11 cellular contexts compared by ENCODE assay signal in the genomic region with DNA sequence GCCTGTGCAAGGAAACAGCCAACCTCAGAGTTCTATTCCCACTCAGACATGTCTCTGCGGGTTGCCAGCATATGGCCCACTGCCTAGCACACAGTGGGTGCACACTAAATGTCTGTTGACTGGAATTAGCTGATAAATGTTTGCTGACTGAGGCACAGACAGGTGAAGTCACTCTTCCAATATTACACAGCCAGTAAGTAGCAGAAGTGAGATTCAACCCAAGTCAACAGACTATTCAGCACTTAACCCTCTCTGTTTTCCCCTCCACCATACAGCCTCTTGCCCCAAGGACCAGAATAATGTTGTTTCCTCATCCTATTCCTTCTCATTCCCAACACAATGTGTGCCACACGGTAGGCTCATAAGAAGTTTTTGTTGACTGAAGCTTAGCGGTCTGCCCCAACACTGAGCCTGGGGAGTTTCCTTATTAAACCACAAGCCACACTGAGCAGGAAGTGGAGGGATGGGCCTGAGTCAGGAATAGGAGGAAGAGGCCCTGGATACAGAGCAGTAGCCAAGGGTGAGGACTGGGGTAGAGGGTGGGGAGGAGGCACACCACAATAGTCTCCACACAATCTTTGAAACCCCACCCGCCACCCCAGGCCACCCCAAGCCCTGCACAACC. TPM values are rescaled to one million over a fixed set of nuclear protein-coding genes. Genes with fewer than 3 reads are reported as not detected.
A peak's percentile ranks its signal among the peaks of the same experiment; 100 is the strongest.
DNase-seq lines count a peak whose midpoint lies in the region; ATAC-seq, FAIRE-seq and TF ChIP-seq lines count a peak whose summit lies in the region.
"Had no signal": no experiment of that assay in that cellular context is flagged by ENCODE, and none has a peak within 500 bp of the region (broad histone marks: within the 10 kb centered on the region; RNA-seq: fewer than 3 reads in every experiment).

No MANE protein-coding gene starts in this region.

- no peaks in the 10 kb centered on the region for H3K27me3 ChIP-seq in K562 (ENCODE audit: control insufficient read depth in 2 of 2, insufficient read depth in 2 of 2, low read length in 2 of 2)
- H3K27me3 ChIP-seq in GM23248 (replicated peaks; ENCODE audit: insufficient read depth) = peaks cover 3% of the 10 kb centered on the region; the same call in 1 of the 2 replicates
- H3K27me3 ChIP-seq: body of pancreas, SJSA1 had no signal

- peak; percentile 83 for DNase-seq in activated CD4-positive, alpha-beta T cell treated with anti-CD3 and anti-CD28 coated beads, Interleukin-2, amount 10 ng/mL, durations not matched to agents 24 days and 14 days
- DNase-seq in activated CD4-positive, alpha-beta T cell treated with anti-CD3 and anti-CD28 coated beads for 1 hour = no peak
- DNase-seq in NCI-H226 (peak; percentile 49), K562 (ENCODE audit: extremely low read depth in 1 of 4, low spot score in 3 of 4) (no peak), renal cortical epithelial cell (ENCODE audit: low read depth) (peak; percentile 73), OCI-M2 (lab: John Stamatoyannopoulos, UW; ENCODE audit: unreplicated experiment) (no peak), GM23248 (no peak), progenitor cell of endocrine pancreas (ENCODE audit: low spot score, unreplicated experiment) (no peak)

- H3K9me2 ChIP-seq in GM23248 (ENCODE audit: insufficient read depth) = no peaks in the 10 kb centered on the region

- H3K9me3 ChIP-seq in K562 (replicated peaks; ENCODE audit: control insufficient read depth, insufficient read depth, low read depth, low read length) = no peaks in the 10 kb centered on the region
- no peaks in the 10 kb centered on the region for H3K9me3 ChIP-seq in GM23248 (ENCODE audit: low read depth)
- H3K9me3 ChIP-seq: body of pancreas, SJSA1 had no signal

- no peaks in the 10 kb centered on the region for H3F3A ChIP-seq in GM23248 (ENCODE audit: insufficient read depth)

- POLR2A ChIA-PET in K562 (lab: Yijun Ruan, JAX) = interaction anchor here (0.7 to 1.6 kb wide), 3 partner anchors 8 to 16 kb away, joined by 4 to 5 read pairs (median 4); no protein-coding TSS in a partner anchor

- H3K27ac ChIP-seq in K562 (ENCODE audit: extremely low read depth, low read depth, low read length) (no peak overlapping the region), GM23248 (no peak overlapping the region)
- H3K27ac ChIP-seq: body of pancreas, SJSA1 had no signal

- peak overlapping the region; percentile 72 for H2AFZ ChIP-seq in K562 (ENCODE audit: low read depth, low read length)
- no peak overlapping the region for H2AFZ ChIP-seq in GM23248

- no TSS peak for BruUV-seq in K562 (replicated peaks; lab: Mats Ljungman, UMichigan)

- FAIRE-seq in K562 (lab: Jason Lieb, UNC) = peak; percentile 32

- peak; percentile 62 for ATAC-seq in K562
- ATAC-seq: body of pancreas had no signal

- H3K79me2 ChIP-seq in K562 (ENCODE audit: control insufficient read depth, insufficient read depth, low read length) (no peaks in the 10 kb centered on the region), GM23248 (ENCODE audit: insufficient read depth) (no peaks in the 10 kb centered on the region)

- H3K4me2 ChIP-seq in K562 (ENCODE audit: insufficient read depth, low read length) (no peak overlapping the region), GM23248 (ENCODE audit: unreplicated experiment) (no peak overlapping the region)

- intact Hi-C loops in activated CD4-positive, alpha-beta T cell treated with anti-CD3 and anti-CD28 coated beads, Interleukin-2, amount 10 ng/mL, durations not matched to agents 24 days and 14 days (cut with micrococcal nuclease) = loop anchor here (1.0 kb wide), 3 partner anchors 16 to 32 kb away; partner anchors contain the start of gene IL10RA
- intact Hi-C loops in K562 (cut with micrococcal nuclease) = no loop called here

- H3K27me3 Mint-ChIP-seq in activated CD4-positive, alpha-beta T cell treated with anti-CD3 and anti-CD28 coated beads, Interleukin-2, amount 10 ng/mL, durations not matched to agents 24 days and 14 days = no peaks in the 10 kb centered on the region
- peaks cover 9% of the 10 kb centered on the region for H3K27me3 Mint-ChIP-seq in progenitor cell of endocrine pancreas

- H3K36me3 ChIP-seq in K562 (ENCODE audit: control insufficient read depth, insufficient read depth, low read length) (no peaks in the 10 kb centered on the region), GM23248 (ENCODE audit: low read depth) (no peaks in the 10 kb centered on the region)
- H3K36me3 ChIP-seq: SJSA1 had no signal

- CTCF ChIA-PET in K562 (lab: Yijun Ruan, JAX; ENCODE audit: low intra/inter-chr PET ratio) = no interaction called here

- peaks cover 3% of the 10 kb centered on the region for H3K9me3 Mint-ChIP-seq in activated CD4-positive, alpha-beta T cell treated with anti-CD3 and anti-CD28 coated beads, Interleukin-2, amount 10 ng/mL, durations not matched to agents 24 days and 14 days
- no peaks in the 10 kb centered on the region for H3K9me3 Mint-ChIP-seq in progenitor cell of endocrine pancreas (ENCODE audit: low read depth)

- in situ Hi-C loops in K562 (cut with MboI) (no loop called here), GM23248 (cut with MboI) (no loop called here)

- peak overlapping the region; percentile 60 for H3K4me3 Mint-ChIP-seq in activated CD4-positive, alpha-beta T cell treated with anti-CD3 and anti-CD28 coated beads, Interleukin-2, amount 10 ng/mL, durations not matched to agents 24 days and 14 days
- H3K4me3 Mint-ChIP-seq in progenitor cell of endocrine pancreas (ENCODE audit: low read depth) = no peak overlapping the region

- peak overlapping the region; percentile 78 for H3K27ac Mint-ChIP-seq in activated CD4-positive, alpha-beta T cell treated with anti-CD3 and anti-CD28 coated beads, Interleukin-2, amount 10 ng/mL, durations not matched to agents 24 days and 14 days
- no peak overlapping the region for H3K27ac Mint-ChIP-seq in progenitor cell of endocrine pancreas

- H3K4me3 ChIP-seq in K562 (no peak overlapping the region), GM23248 (no peak overlapping the region)
- H3K4me3 ChIP-seq: body of pancreas, SJSA1 had no signal

- peaks cover 64% of the 10 kb centered on the region for H3K4me1 Mint-ChIP-seq in activated CD4-positive, alpha-beta T cell treated with anti-CD3 and anti-CD28 coated beads, Interleukin-2, amount 10 ng/mL, durations not matched to agents 24 days and 14 days
- peaks cover 8% of the 10 kb centered on the region for H3K4me1 Mint-ChIP-seq in progenitor cell of endocrine pancreas (ENCODE audit: low read depth)

- H4K20me1 ChIP-seq in K562 (replicated peaks; ENCODE audit: control insufficient read depth, insufficient read depth, low read length) (no peaks in the 10 kb centered on the region), GM23248 (ENCODE audit: insufficient read depth) (no peaks in the 10 kb centered on the region)

- H3K9me1 ChIP-seq in K562 (ENCODE audit: control insufficient read depth, insufficient read depth, low read length) = no peaks in the 10 kb centered on the region

- TF ChIP-seq CTCF in K562 (IDR thresholded peaks at IDR 0.05 in 2 of 3, conservative IDR thresholded peaks at IDR 0.05 in 1 of 3; ENCODE audit: insufficient read depth in 2 of 3, low read depth in 1 of 3, low read length in 3 of 3) (no peak), progenitor cell of endocrine pancreas (IDR thresholded peaks at IDR 0.05; ENCODE audit: unreplicated experiment) (no peak)

- no peak for TF ChIP-seq EP300 in K562 (IDR thresholded peaks at IDR 0.05; ENCODE audit: low read length)

- no peak for TF ChIP-seq RAD21 in K562 (CRISPR knock-in tag; conservative IDR thresholded peaks at IDR 0.05 in 1 of 2, IDR thresholded peaks at IDR 0.05 in 1 of 2)

- H3K36me3 Mint-ChIP-seq in activated CD4-positive, alpha-beta T cell treated with anti-CD3 and anti-CD28 coated beads, Interleukin-2, amount 10 ng/mL, durations not matched to agents 24 days and 14 days (ENCODE audit: low read depth) = peaks cover 15% of the 10 kb centered on the region
- no peaks in the 10 kb centered on the region for H3K36me3 Mint-ChIP-seq in progenitor cell of endocrine pancreas (ENCODE audit: insufficient read depth)

- TF ChIP-seq POLR2A in K562 (conservative IDR thresholded peaks at IDR 0.05) = no peak

- peaks cover 8 to 22% of the 10 kb centered on the region in 2 experiments; a peak in 4 of 5 replicates for H3K4me1 ChIP-seq in K562 (replicated peaks in 1 of 2; ENCODE audit: control insufficient read depth in 2 of 2, insufficient read depth in 2 of 2, low read length in 2 of 2)
- no peaks in the 10 kb centered on the region for H3K4me1 ChIP-seq in GM23248 (ENCODE audit: insufficient read depth)
- H3K4me1 ChIP-seq: SJSA1 had no signal

- 39% methylated on average over 4 of the region's 4 CpGs for WGBS in K562 (ENCODE audit: insufficient coverage, low coverage, missing lambda C conversion rate)
- 40 to 52% methylated on average over 3 to 4 of the region's 4 CpGs for WGBS in GM23248 (ENCODE audit: low coverage in 1 of 2, low lambda C conversion rate in 2 of 2, missing lambda C conversion rate in 2 of 2), 2 experiments

- H3K9ac ChIP-seq in K562 (ENCODE audit: insufficient read depth in 1 of 2, low read depth in 2 of 2, low read length in 2 of 2) (peak overlapping the region in 1 of 2 experiments; percentile 54; a peak in 1 of 4 replicates), GM23248 (no peak overlapping the region)

RNA-seq across cellular contexts. Expression of gene IL10RA, which starts 15.7 kb away (rescaled TPM):
- total RNA-seq in activated CD4-positive, alpha-beta T cell treated with anti-CD3 and anti-CD28 coated beads, Interleukin-2, amount 10 ng/mL, durations not matched to agents 24 days and 14 days = 86.6 and 89.9 TPM in 2 replicates
- total RNA-seq in K562 (2011; cell fraction: chromatin; rRNA removed; ENCODE audit: low replicate concordance) = 33.8 and 58.3 TPM in 2 replicates
- total RNA-seq in K562 (2011; cell fraction: nucleolus; rRNA removed) = 34.2 and 42.5 TPM in 2 replicates
- total RNA-seq in K562 (2011; cell fraction: nucleoplasm; rRNA removed) = 41.9 and 43.4 TPM in 2 replicates
- total RNA-seq in K562 (2014; rRNA removed) (2.9 and 3.5 TPM in 2 replicates), K562 (2014; rRNA removed; fragmentation: Illumina TruSeq; extraction: Trizol) (2.0 and 2.9 TPM in 2 replicates), K562 (2015; rRNA removed; fragmentation: Illumina TruSeq; extraction: Trizol) (1.4 and 2.1 TPM in 2 replicates), K562 (2021) (4.6 and 4.9 TPM in 2 replicates), renal cortical epithelial cell (0.52 and 0.60 TPM in 2 replicates), progenitor cell of endocrine pancreas (0.62 and 0.72 TPM in 2 replicates)
- polyA plus RNA-seq in K562 (2011; rRNA removed) (15.4 and 17.3 TPM in 2 replicates), K562 (2014; fragmentation: Illumina TruSeq; extraction: Trizol) (4.0 and 4.5 TPM in 2 replicates), K562 (2014; fragmentation: Nextera tagmentation; extraction: Ambion mirVana) (under 1 TPM; 0.17 to 0.48 TPM), K562 (2014; rRNA removed) (2.7 and 3.6 TPM in 2 replicates), GM23248 (2016; fragmentation: Nextera tagmentation; extraction: Ambion mirVana) (not detected in 2 replicates)
- 9.1 and 23.9 TPM in 2 replicates for polyA plus RNA-seq in K562 (2011; cell fraction: cytosol; rRNA removed)
- polyA plus RNA-seq in K562 (2011; cell fraction: nucleus; rRNA removed) = 18.2 and 38.1 TPM in 2 replicates
- 3.8 and 12.5 TPM in 2 replicates for polyA plus RNA-seq in K562 (2012)
- polyA minus RNA-seq in K562 (2011; rRNA and poly(A)+ RNA removed) = 19.8 and 20.3 TPM in 2 replicates
- 7.5 and 11.4 TPM in 2 replicates for polyA minus RNA-seq in K562 (2011; cell fraction: cytosol; rRNA and poly(A)+ RNA removed)
- polyA minus RNA-seq in K562 (2011; cell fraction: nucleus; rRNA and poly(A)+ RNA removed) = 24.1 and 28.3 TPM in 2 replicates
- not detected in 2 replicates for total RNA-seq in GM23248 (2014; rRNA removed; shearing (Covaris generic))
- total RNA-seq: SJSA1 had no signal
- polyA plus RNA-seq: AG04450 had no signal

RNA-seq across cellular contexts. Expression of gene TMPRSS13, which starts 41.3 kb away (rescaled TPM):
- 1.2 and 1.5 TPM in 2 replicates for total RNA-seq in activated CD4-positive, alpha-beta T cell treated with anti-CD3 and anti-CD28 coated beads, Interleukin-2, amount 10 ng/mL, durations not matched to agents 24 days and 14 days
- 1.1 TPM in 2 replicates for total RNA-seq in K562 (2011; cell fraction: chromatin; rRNA removed; ENCODE audit: low replicate concordance)
- 0.33 and 0.66 TPM in 2 replicates for total RNA-seq in K562 (2011; cell fraction: nucleolus; rRNA removed)
- 0.46 and 0.59 TPM in 2 replicates for total RNA-seq in K562 (2011; cell fraction: nucleoplasm; rRNA removed)
- total RNA-seq in K562 (2014; rRNA removed) = 0.08 and 0.27 TPM in 2 replicates
- total RNA-seq in K562 (2014; rRNA removed; fragmentation: Illumina TruSeq; extraction: Trizol) = 0.15 TPM in 1 of 2 replicates, not detected in the other
- total RNA-seq in K562 (2015; rRNA removed; fragmentation: Illumina TruSeq; extraction: Trizol) = 0.14 and 0.19 TPM in 2 replicates
- total RNA-seq in K562 (2021) = 0.29 and 0.34 TPM in 2 replicates
- 0.25 and 0.37 TPM in 2 replicates for polyA plus RNA-seq in K562 (2011; rRNA removed)
- polyA plus RNA-seq in K562 (2011; cell fraction: cytosol; rRNA removed) = 0.24 and 0.46 TPM in 2 replicates
- polyA plus RNA-seq in K562 (2011; cell fraction: nucleus; rRNA removed) = 1.2 and 1.7 TPM in 2 replicates
- polyA plus RNA-seq in K562 (2012) = 0.29 and 0.48 TPM in 2 replicates
- polyA plus RNA-seq in K562 (2014; fragmentation: Illumina TruSeq; extraction: Trizol) = 0.13 and 0.24 TPM in 2 replicates
- under 1 TPM; 0.11 to 0.13 TPM for polyA plus RNA-seq in K562 (2014; fragmentation: Nextera tagmentation; extraction: Ambion mirVana)
- 0.23 and 0.25 TPM in 2 replicates for polyA plus RNA-seq in K562 (2014; rRNA removed)
- polyA minus RNA-seq in K562 (2011; rRNA and poly(A)+ RNA removed) = 0.21 TPM in 2 replicates
- polyA minus RNA-seq in K562 (2011; cell fraction: cytosol; rRNA and poly(A)+ RNA removed) = 0.48 TPM in 1 of 2 replicates, not detected in the other
- 0.40 and 0.44 TPM in 2 replicates for polyA minus RNA-seq in K562 (2011; cell fraction: nucleus; rRNA and poly(A)+ RNA removed)
- total RNA-seq in renal cortical epithelial cell = 0.17 TPM in 1 of 2 replicates, not detected in the other
- not detected in 2 replicates for total RNA-seq in GM23248 (2014; rRNA removed; shearing (Covaris generic))
- not detected in 2 replicates for polyA plus RNA-seq in GM23248 (2016; fragmentation: Nextera tagmentation; extraction: Ambion mirVana)
- 5.7 and 6.1 TPM in 2 replicates for total RNA-seq in progenitor cell of endocrine pancreas
- total RNA-seq: SJSA1 had no signal
- polyA plus RNA-seq: AG04450 had no signal

Comparison
In these comparisons a context has a peak if more than half of its experiments do, and no peak if none do; other contexts are left out.
1. DNase-seq: peak in activated CD4-positive, alpha-beta T cell treated with anti-CD3 and anti-CD28 coated beads, Interleukin-2, amount 10 ng/mL, durations not matched to agents 24 days and 14 days (single experiment), NCI-H226 (single experiment) and renal cortical epithelial cell (single experiment); none in activated CD4-positive, alpha-beta T cell treated with anti-CD3 and anti-CD28 coated beads for 1 hour (single experiment), K562 (0 of 4), OCI-M2 (single experiment), GM23248 (single experiment) and progenitor cell of endocrine pancreas (single experiment).